Comparison of ENCODE assay signal across 8 cellular contexts in the genomic region with DNA sequence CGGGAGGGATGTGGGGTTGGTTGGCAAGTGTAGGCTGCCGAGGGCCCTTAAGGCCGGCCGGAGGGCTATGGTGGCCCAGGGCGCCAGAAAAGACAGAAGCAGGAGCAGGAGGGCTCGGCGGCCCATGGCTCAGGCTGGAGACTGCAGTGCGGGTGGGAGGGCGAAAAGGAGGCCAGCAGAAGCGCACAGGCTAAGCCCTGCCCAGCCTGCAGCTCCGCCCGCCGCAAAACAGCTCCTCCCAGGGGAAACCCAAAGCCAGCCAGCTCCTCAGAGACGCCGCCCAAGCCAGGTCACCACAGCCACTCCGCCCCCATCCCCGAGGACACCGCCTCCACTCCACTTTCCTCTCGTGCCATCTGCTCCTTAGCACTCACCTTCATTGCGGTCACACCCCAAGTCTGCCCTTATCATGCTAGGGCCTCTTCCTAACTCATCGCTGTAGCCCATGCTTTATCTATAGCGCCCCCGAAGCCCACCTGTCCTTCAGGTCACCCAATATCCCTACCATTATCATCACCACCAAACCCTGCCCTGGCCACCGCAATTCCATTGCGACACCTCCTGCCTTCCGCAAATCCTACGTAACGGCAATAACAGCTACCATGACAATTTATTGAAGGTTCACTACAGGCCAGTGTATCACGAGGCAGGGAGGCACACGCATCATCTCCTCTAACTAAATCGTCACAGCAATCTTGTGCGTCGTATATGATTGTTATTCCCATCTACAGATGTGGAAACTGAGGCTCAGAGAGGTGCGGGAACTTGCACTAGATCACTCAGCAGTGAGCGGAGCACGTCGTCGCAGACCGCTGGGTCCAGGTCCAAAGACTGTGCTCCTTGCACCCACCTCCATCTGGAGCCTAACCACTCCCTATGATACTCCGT. TPM values are rescaled to one million over a fixed set of nuclear protein-coding genes. Genes with fewer than 3 reads are reported as not detected.
A peak's percentile ranks its signal among the peaks of the same experiment; 100 is the strongest.
DNase-seq lines count a peak whose midpoint lies in the region; ATAC-seq and TF ChIP-seq lines count a peak whose summit lies in the region.

Gene PRCP (minus strand): TSS at position 154 of the 888 bp plus-strand sequence. CDS start 28 bp downstream, at position 126.

- H3K36me3 Mint-ChIP-seq in WTC11 (no peaks in the 10 kb centered on the region), immature natural killer cell (peaks cover 0 to 3% (median 0%) of the 10 kb centered on the region in 3 donors)

- peaks cover 12 to 67% (median 53%) of the 10 kb centered on the region in 6 donors for H3K4me1 ChIP-seq in spleen

- CTCF ChIA-PET in WTC11 (lab: Charles Lee), result interaction anchor here (0.6 to 3.7 kb wide), 25 partner anchors 15 to 936 kb away, joined by 3 to 85 read pairs (median 4); partner anchors contain the start of genes FAM181B and PCF11

- H3K27ac Mint-ChIP-seq in WTC11 (peak within 1 kb of the TSS; percentile 100), immature natural killer cell (peak within 1 kb of the TSS; percentile 93 to 100 (median 98))

- no peaks in the 10 kb centered on the region for H3K9me3 ChIP-seq in spleen

- in situ Hi-C loops in ACHN (cut with HindIII; ENCODE audit: low pct_ligation_motif_present, low pct_unique_long_range_greater_than_20kb, low sequenced_read_pairs), result no loop called here

- TF ChIP-seq CTCF in WTC11 (IDR thresholded peaks at IDR 0.05) (no peak), cardiac fibroblast (IDR thresholded peaks at IDR 0.05; ENCODE audit: low read depth, low read length) (no peak), spleen (IDR thresholded peaks at IDR 0.05 in 8 of 11, conservative IDR thresholded peaks at IDR 0.05 in 3 of 11) (peak in 4 of 11 experiments; percentile 17 to 38 (median 26))

- H3K27me3 ChIP-seq in spleen (replicated peaks in 1 of 7), result peaks cover 0 to 25% (median 4%) of the 10 kb centered on the region in 7 donors

- H3K4me3 ChIP-seq in cardiac fibroblast (replicated peaks in 1 of 2; ENCODE audit: low read depth in 2 of 2, low read length in 2 of 2) (peak within 1 kb of the TSS; percentile 76 to 78), spleen (peak within 1 kb of the TSS; percentile 51 to 86 (median 60))

- H3K9me3 Mint-ChIP-seq in WTC11 (no peaks in the 10 kb centered on the region), immature natural killer cell (no peaks in the 10 kb centered on the region)

- H3K27ac ChIP-seq in spleen, result peak within 1 kb of the TSS; percentile 74 to 98 (median 95)

- peak in 1 of 3 donors; percentile 60 for TF ChIP-seq POLR2A in spleen (IDR thresholded peaks at IDR 0.05)

- H3K36me3 ChIP-seq in spleen, result no peaks in the 10 kb centered on the region

- intact Hi-C loops in spleen (cut with DNase I; ENCODE audit: low total_unique reads), result loop anchor here (5.0 to 10.0 kb wide), 4 partner anchors 33 to 344 kb away; partner anchors contain the start of genes ANKRD42 and RAB30

- H3K4me1 Mint-ChIP-seq in WTC11, result peaks cover 28% of the 10 kb centered on the region
- peaks cover 28 to 50% of the 10 kb centered on the region in 2 donors for H3K4me1 Mint-ChIP-seq in immature natural killer cell

- POLR2A ChIA-PET in WTC11 (lab: Charles Lee), result interaction anchor here (0.5 to 3.8 kb wide), 14 partner anchors 10 to 385 kb away, joined by 3 to 46 read pairs (median 6); partner anchors contain the start of genes CCDC90B, FAM181B, PCF11 and RAB30

- H3K4me3 Mint-ChIP-seq in WTC11, result peak within 1 kb of the TSS; percentile 100
- peak within 1 kb of the TSS; percentile 96 to 100 (median 98) for H3K4me3 Mint-ChIP-seq in immature natural killer cell

- ATAC-seq in GM18870 (IDR thresholded peaks at IDR 0.05; ENCODE audit: unreplicated experiment), result peak; percentile 80
- peak; percentile 79 for ATAC-seq in HG03135 (IDR thresholded peaks at IDR 0.05; ENCODE audit: unreplicated experiment)
- ATAC-seq in WTC11, result peak; percentile 90

- WGBS in spleen, 5 donors, result 0 to 1% (median 0%) methylated on average over 33 to 40 of the region's 40 CpGs

- DNase-seq in ACHN (peak; percentile 90), NCI-H2227 (lab: John Stamatoyannopoulos, UW; ENCODE audit: unreplicated experiment) (peak; percentile 84), WTC11 (ENCODE audit: low spot score) (peak; percentile 95), cardiac fibroblast (ENCODE audit: low read depth in 2 of 2) (peak; percentile 92), immature natural killer cell (peak; percentile 90 to 93 (median 92)), spleen (peak; percentile 99)

- H3K27me3 Mint-ChIP-seq in WTC11 (ENCODE audit: low read depth), result no peaks in the 10 kb centered on the region; the same call in 1 of the 2 replicates
- peaks cover 8 to 13% (median 8%) of the 10 kb centered on the region in 3 donors for H3K27me3 Mint-ChIP-seq in immature natural killer cell (ENCODE audit: low read depth in 3 of 3)

TF ChIP-seq in WTC11, 78 proteins besides CTCF, POLR2A, EP300 and RAD21 (continues in another document):
- peak; percentile 72; the same call in 1 of the 2 replicates for TF ChIP-seq ZNF232 (CRISPR knock-in tag; IDR thresholded peaks at IDR 0.05)
- no peak for TF ChIP-seq TEAD4 (CRISPR knock-in tag; IDR thresholded peaks at IDR 0.05)
- TF ChIP-seq, protein P1, sequence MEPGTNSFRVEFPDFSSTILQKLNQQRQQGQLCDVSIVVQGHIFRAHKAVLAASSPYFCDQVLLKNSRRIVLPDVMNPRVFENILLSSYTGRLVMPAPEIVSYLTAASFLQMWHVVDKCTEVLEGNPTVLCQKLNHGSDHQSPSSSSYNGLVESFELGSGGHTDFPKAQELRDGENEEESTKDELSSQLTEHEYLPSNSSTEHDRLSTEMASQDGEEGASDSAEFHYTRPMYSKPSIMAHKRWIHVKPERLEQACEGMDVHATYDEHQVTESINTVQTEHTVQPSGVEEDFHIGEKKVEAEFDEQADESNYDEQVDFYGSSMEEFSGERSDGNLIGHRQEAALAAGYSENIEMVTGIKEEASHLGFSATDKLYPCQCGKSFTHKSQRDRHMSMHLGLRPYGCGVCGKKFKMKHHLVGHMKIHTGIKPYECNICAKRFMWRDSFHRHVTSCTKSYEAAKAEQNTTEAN (CRISPR knock-in tag; IDR thresholded peaks at IDR 0.05), result peak; percentile 65
- TF ChIP-seq, protein P2, sequence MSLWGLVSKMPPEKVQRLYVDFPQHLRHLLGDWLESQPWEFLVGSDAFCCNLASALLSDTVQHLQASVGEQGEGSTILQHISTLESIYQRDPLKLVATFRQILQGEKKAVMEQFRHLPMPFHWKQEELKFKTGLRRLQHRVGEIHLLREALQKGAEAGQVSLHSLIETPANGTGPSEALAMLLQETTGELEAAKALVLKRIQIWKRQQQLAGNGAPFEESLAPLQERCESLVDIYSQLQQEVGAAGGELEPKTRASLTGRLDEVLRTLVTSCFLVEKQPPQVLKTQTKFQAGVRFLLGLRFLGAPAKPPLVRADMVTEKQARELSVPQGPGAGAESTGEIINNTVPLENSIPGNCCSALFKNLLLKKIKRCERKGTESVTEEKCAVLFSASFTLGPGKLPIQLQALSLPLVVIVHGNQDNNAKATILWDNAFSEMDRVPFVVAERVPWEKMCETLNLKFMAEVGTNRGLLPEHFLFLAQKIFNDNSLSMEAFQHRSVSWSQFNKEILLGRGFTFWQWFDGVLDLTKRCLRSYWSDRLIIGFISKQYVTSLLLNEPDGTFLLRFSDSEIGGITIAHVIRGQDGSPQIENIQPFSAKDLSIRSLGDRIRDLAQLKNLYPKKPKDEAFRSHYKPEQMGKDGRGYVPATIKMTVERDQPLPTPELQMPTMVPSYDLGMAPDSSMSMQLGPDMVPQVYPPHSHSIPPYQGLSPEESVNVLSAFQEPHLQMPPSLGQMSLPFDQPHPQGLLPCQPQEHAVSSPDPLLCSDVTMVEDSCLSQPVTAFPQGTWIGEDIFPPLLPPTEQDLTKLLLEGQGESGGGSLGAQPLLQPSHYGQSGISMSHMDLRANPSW (CRISPR knock-in tag; conservative IDR thresholded peaks at IDR 0.05; ENCODE audit: low read depth), result no peak
- no peak for TF ChIP-seq NR2C2 (CRISPR knock-in tag; IDR thresholded peaks at IDR 0.05)
- no peak for TF ChIP-seq SMAD3 (CRISPR knock-in tag; IDR thresholded peaks at IDR 0.05; ENCODE audit: borderline replicate concordance)
- no peak for TF ChIP-seq NR1H2 (CRISPR knock-in tag; IDR thresholded peaks at IDR 0.05)
- TF ChIP-seq, protein P3, sequence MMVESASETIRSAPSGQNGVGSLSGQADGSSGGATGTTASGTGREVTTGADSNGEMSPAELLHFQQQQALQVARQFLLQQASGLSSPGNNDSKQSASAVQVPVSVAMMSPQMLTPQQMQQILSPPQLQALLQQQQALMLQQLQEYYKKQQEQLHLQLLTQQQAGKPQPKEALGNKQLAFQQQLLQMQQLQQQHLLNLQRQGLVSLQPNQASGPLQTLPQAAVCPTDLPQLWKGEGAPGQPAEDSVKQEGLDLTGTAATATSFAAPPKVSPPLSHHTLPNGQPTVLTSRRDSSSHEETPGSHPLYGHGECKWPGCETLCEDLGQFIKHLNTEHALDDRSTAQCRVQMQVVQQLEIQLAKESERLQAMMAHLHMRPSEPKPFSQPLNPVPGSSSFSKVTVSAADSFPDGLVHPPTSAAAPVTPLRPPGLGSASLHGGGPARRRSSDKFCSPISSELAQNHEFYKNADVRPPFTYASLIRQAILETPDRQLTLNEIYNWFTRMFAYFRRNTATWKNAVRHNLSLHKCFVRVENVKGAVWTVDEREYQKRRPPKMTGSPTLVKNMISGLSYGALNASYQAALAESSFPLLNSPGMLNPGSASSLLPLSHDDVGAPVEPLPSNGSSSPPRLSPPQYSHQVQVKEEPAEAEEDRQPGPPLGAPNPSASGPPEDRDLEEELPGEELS (CRISPR knock-in tag; IDR thresholded peaks at IDR 0.05), result no peak; the same call in 1 of the 2 replicates
- TF ChIP-seq FOXK1 (CRISPR knock-in tag; IDR thresholded peaks at IDR 0.05), result peak; percentile 20; the same call in 1 of the 2 replicates
- TF ChIP-seq, protein P4, sequence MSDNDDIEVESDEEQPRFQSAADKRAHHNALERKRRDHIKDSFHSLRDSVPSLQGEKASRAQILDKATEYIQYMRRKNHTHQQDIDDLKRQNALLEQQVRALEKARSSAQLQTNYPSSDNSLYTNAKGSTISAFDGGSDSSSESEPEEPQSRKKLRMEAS (CRISPR knock-in tag; IDR thresholded peaks at IDR 0.05), result no peak; the same call in 1 of the 2 replicates

RNA-seq across cellular contexts. Expression of gene PRCP, which starts in this region (rescaled TPM):
- total RNA-seq in WTC11 (2021), result 53.9 to 65.1 TPM (median 63.4 TPM) in 3 replicates
- polyA plus RNA-seq in immature natural killer cell, result 100 to 1,000 TPM in 1 of 3 donors, 10 to 100 TPM in 2; 65.1 to 104 (median 80.0) TPM
- total RNA-seq in spleen, result 10 to 100 TPM; 54.5 to 85.7 (median 66.7) TPM
- polyA plus RNA-seq in spleen, result 10 to 100 TPM; 22.2 to 32.9 (median 29.1) TPM

Comparison
In these comparisons a context has a peak if more than half of its experiments do, and no peak if none do; other contexts are left out.
1. Peak in every context shown above with its lines: DNase-seq, ATAC-seq, H3K4me3 ChIP-seq and H3K27ac ChIP-seq.